Comparison of ENCODE assay signal across 9 cellular contexts in genomic region chr1:228090613-228091081, GRCh38. TPM values are rescaled to one million over a fixed set of nuclear protein-coding genes. Genes with fewer than 3 reads are reported as not detected.
DNase-seq lines count a peak whose midpoint lies in the region; ATAC-seq and TF ChIP-seq lines count a peak whose summit lies in the region.
"Had no signal": no experiment of that assay in that cellular context is flagged by ENCODE, and none has a peak within 500 bp of the region (broad histone marks: within the 10 kb centered on the region; RNA-seq: fewer than 3 reads in every experiment).

No MANE protein-coding gene starts in this region.

- H3K27me3 Mint-ChIP-seq in CD14-positive monocyte (ENCODE audit: low read depth in 3 of 3) (peaks cover 0 to 5% (median 4%) of the 10 kb centered on the region in 3 donors), IgD-negative memory B cell (no peaks in the 10 kb centered on the region), naive B cell (no peaks in the 10 kb centered on the region)

- no peak overlapping the region for H3K4me3 Mint-ChIP-seq in CD14-positive monocyte
- peak overlapping the region in 3 of 4 donors; percentile 30 to 78 (median 77) for H3K4me3 Mint-ChIP-seq in IgD-negative memory B cell
- peak overlapping the region in 4 of 8 donors; percentile 54 to 85 (median 72) for H3K4me3 Mint-ChIP-seq in naive B cell

- ATAC-seq in naive B cell (ENCODE audit: low read depth in 2 of 2) (peak in 1 of 2 donors; percentile 9), HG03025 (IDR thresholded peaks at IDR 0.05; ENCODE audit: low FRiP score, unreplicated experiment) (no peak)

- no peak for DNase-seq in CD14-positive monocyte (ENCODE audit: low spot score)
- DNase-seq in effector CD4-positive, alpha-beta T cell = peak; percentile 1
- no peak for DNase-seq in naive B cell
- DNase-seq in T1000 (lab: John Stamatoyannopoulos, UW) = no peak
- no peak for DNase-seq in NCI-H1092 treated with DMSO at 0.1 percent for 48 hours (lab: John Stamatoyannopoulos, UW)
- DNase-seq in NCI-H2107 (lab: John Stamatoyannopoulos, UW) = no peak
- DNase-seq: NCI-H510A treated with DMSO at 0.1 percent for 48 hours had no signal

- H3K36me3 Mint-ChIP-seq in CD14-positive monocyte (peaks cover 40 to 57% of the 10 kb centered on the region in 2 donors), IgD-negative memory B cell (peaks cover 9% of the 10 kb centered on the region), naive B cell (peaks cover 13 to 15% of the 10 kb centered on the region in 2 donors)

- H3K4me1 Mint-ChIP-seq in CD14-positive monocyte (peaks cover 75% of the 10 kb centered on the region), IgD-negative memory B cell (peaks cover 53 to 70% (median 67%) of the 10 kb centered on the region in 3 donors), naive B cell (peaks cover 63 to 87% (median 83%) of the 10 kb centered on the region in 3 donors)

- H3K27ac Mint-ChIP-seq in CD14-positive monocyte (peak overlapping the region; percentile 88 to 100 (median 99)), IgD-negative memory B cell (peak overlapping the region in 2 of 3 donors; percentile 5 to 63), naive B cell (peak overlapping the region in 4 of 6 donors; percentile 27 to 56 (median 46))

- peaks cover 5 to 16% (median 10%) of the 10 kb centered on the region in 7 donors for H3K9me3 Mint-ChIP-seq in CD14-positive monocyte
- peaks cover 3 to 7% (median 3%) of the 10 kb centered on the region in 3 donors for H3K9me3 Mint-ChIP-seq in IgD-negative memory B cell
- peaks cover 3 to 17% (median 12%) of the 10 kb centered on the region in 7 donors for H3K9me3 Mint-ChIP-seq in naive B cell

- intact Hi-C loops in CD14-positive monocyte (cut with micrococcal nuclease) = no loop called here

- TF ChIP-seq CTCF in CD14-positive monocyte (IDR thresholded peaks at IDR 0.05) = no peak

RNA-seq across cellular contexts. Expression of gene ARF1, which starts 8.1 kb away (rescaled TPM):
- polyA plus RNA-seq in CD14-positive monocyte (100 to 1,000 TPM; 580 to 603 TPM), IgD-negative memory B cell (428 TPM), naive B cell (ENCODE audit: low read depth in 6 of 6) (100 to 1,000 TPM; 412 to 563 (median 456) TPM)

RNA-seq across cellular contexts. Expression of gene C1orf35, which starts 12.5 kb away (rescaled TPM):
- polyA plus RNA-seq in CD14-positive monocyte (10 to 100 TPM in 1 of 2 donors, 1 to 10 TPM in 1; 6.9 to 10.6 TPM), IgD-negative memory B cell (15.8 TPM), naive B cell (ENCODE audit: low read depth in 6 of 6) (10 to 100 TPM in 4 of 6 donors, 1 to 10 TPM in 2; 8.7 to 20.1 (median 13.1) TPM)

RNA-seq across cellular contexts. Expression of gene MRPL55, which starts 18.5 kb away (rescaled TPM):
- polyA plus RNA-seq in CD14-positive monocyte = 100 to 1,000 TPM in 1 of 2 donors, 10 to 100 TPM in 1; 99.8 to 104 TPM
- 146 TPM for polyA plus RNA-seq in IgD-negative memory B cell
- 100 to 1,000 TPM in 5 of 6 donors, 10 to 100 TPM in 1; 98.2 to 211 (median 121) TPM for polyA plus RNA-seq in naive B cell (ENCODE audit: low read depth in 6 of 6)

RNA-seq across cellular contexts. Expression of gene GUK1, which starts 49.4 kb away (rescaled TPM):
- polyA plus RNA-seq in CD14-positive monocyte = 100 to 1,000 TPM; 262 to 316 TPM
- polyA plus RNA-seq in IgD-negative memory B cell = 250 TPM
- 100 to 1,000 TPM; 190 to 350 (median 220) TPM for polyA plus RNA-seq in naive B cell (ENCODE audit: low read depth in 6 of 6)

RNA-seq across cellular contexts. Expression of gene GJC2, which starts 59.1 kb away (rescaled TPM):
- not detected for polyA plus RNA-seq in CD14-positive monocyte
- not detected for polyA plus RNA-seq in IgD-negative memory B cell
- polyA plus RNA-seq in naive B cell (ENCODE audit: low read depth in 6 of 6) = not detected

Comparison
In these comparisons a context has a peak if more than half of its experiments do, and no peak if none do; other contexts are left out.
1. H3K27ac Mint-ChIP-seq: peak in every context shown above with its lines; median percentile 99 in CD14-positive monocyte; 46 in naive B cell; 34 in IgD-negative memory B cell.
2. H3K4me3 Mint-ChIP-seq: peak in IgD-negative memory B cell (3 of 4); none in CD14-positive monocyte (0 of 2).